In the genomic region with DNA sequence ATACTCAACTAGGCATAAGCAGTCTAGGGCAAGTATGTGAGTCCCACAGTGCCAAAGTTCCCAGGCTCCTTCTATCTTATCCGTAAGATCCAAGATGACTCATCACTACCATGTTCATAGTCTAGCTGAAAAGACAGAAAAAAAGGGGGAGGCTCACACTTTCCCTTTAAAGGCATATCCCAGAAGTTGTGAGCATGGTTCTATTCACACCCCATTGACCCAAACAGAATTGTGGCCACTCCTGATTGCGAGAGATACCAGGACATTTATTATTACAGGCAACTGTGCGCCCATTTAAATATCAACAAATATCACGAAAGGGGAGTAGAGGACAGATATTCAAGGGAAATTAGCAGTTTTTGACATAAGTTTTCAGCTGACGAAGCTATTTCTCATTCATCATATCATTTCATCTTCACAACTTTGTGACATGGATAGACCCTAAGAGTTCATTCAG, we compare ENCODE assay signal across 12 cellular contexts. TPM values are rescaled to one million over a fixed set of nuclear protein-coding genes. Genes with fewer than 3 reads are reported as not detected.
A peak's percentile ranks its signal among the peaks of the same experiment; 100 is the strongest.
DNase-seq lines count a peak whose midpoint lies in the region; ATAC-seq and TF ChIP-seq lines count a peak whose summit lies in the region.
"Had no signal": no experiment of that assay in that cellular context is flagged by ENCODE, and none has a peak within 500 bp of the region (broad histone marks: within the 10 kb centered on the region; RNA-seq: fewer than 3 reads in every experiment).

No MANE protein-coding gene starts in this region.

- no peak overlapping the region for H3K27ac Mint-ChIP-seq in activated CD4-positive, alpha-beta memory T cell treated with anti-CD3 and anti-CD28 coated beads, Interleukin-2, amount 10 ng/mL, durations not matched to agents 7 days and 5 days
- H3K27ac Mint-ChIP-seq: activated T-cell treated with anti-CD3 and anti-CD28 coated beads, Interleukin-2, amount 50 U/mL, for 24 hours; naive thymus-derived CD8-positive, alpha-beta T cell; T-helper 1 cell treated with Interleukin-12 subunit alpha and Interleukin-12 subunit beta and Interleukin-4 antibody, amounts not matched to agents 30 μg/mL and 1 μg/mL, for 36 hours had no signal

- intact Hi-C loops in IMR-90 (cut with micrococcal nuclease) (no loop called here), mammary epithelial cell (cut with micrococcal nuclease) (no loop called here)

- DNase-seq in IMR-90 (peak; percentile 96), mammary epithelial cell (peak; percentile 86), kidney glomerular epithelial cell (lab: John Stamatoyannopoulos, UW) (peak; percentile 83), thoracic aorta (ENCODE audit: low spot score) (no peak), NCI-H2171 treated with DMSO at 0.1 percent for 48 hours (lab: John Stamatoyannopoulos, UW) (no peak), GM10248 (ENCODE audit: extremely low spot score) (no peak)
- DNase-seq in activated CD4-positive, alpha-beta memory T cell treated with anti-CD3 and anti-CD28 coated beads, Interleukin-2, amount 10 ng/mL, durations not matched to agents 7 days and 5 days: no peak
- DNase-seq: activated T-cell treated with anti-CD3 and anti-CD28 coated beads, Interleukin-2, amount 50 U/mL, for 24 hours; naive thymus-derived CD8-positive, alpha-beta T cell; NCI-H146 had no signal

- H3K4me1 ChIP-seq in IMR-90 (ENCODE audit: control insufficient read depth, insufficient read depth, low read length) (peaks cover 10% of the 10 kb centered on the region), mammary epithelial cell (ENCODE audit: insufficient read depth, low read length) (peaks cover 27% of the 10 kb centered on the region), thoracic aorta (ENCODE audit: control insufficient read depth in 1 of 2, low read depth in 2 of 2) (peaks cover 3 to 25% of the 10 kb centered on the region in 2 donors)

- H3K9me3 ChIP-seq in IMR-90 (ENCODE audit: control insufficient read depth, insufficient read depth, low read length) (no peaks in the 10 kb centered on the region), mammary epithelial cell (replicated peaks; ENCODE audit: insufficient read depth, low read length) (no peaks in the 10 kb centered on the region), thoracic aorta (no peaks in the 10 kb centered on the region)

- no peak overlapping the region for H3K56ac ChIP-seq in IMR-90 (ENCODE audit: extremely low read depth, insufficient read depth, low read length)

- H2AK9ac ChIP-seq in IMR-90 (replicated peaks; ENCODE audit: low read depth, low read length, poor library complexity): no peak overlapping the region

- H3K27me3 Mint-ChIP-seq in activated CD4-positive, alpha-beta memory T cell treated with anti-CD3 and anti-CD28 coated beads, Interleukin-2, amount 10 ng/mL, durations not matched to agents 7 days and 5 days: peaks cover 26% of the 10 kb centered on the region
- H3K27me3 Mint-ChIP-seq: activated T-cell treated with anti-CD3 and anti-CD28 coated beads, Interleukin-2, amount 50 U/mL, for 24 hours had no signal

- BruUV-seq in IMR-90 (replicated peaks; lab: Mats Ljungman, UMichigan) (no TSS peak), mammary epithelial cell (replicated peaks; lab: Mats Ljungman, UMichigan) (no TSS peak)

- H3K79me2 ChIP-seq in mammary epithelial cell (ENCODE audit: insufficient read depth, low read length): no peaks in the 10 kb centered on the region

- H3K18ac ChIP-seq in IMR-90 (ENCODE audit: low read depth, low read length): no peak overlapping the region

- TF ChIP-seq CTCF in IMR-90 (conservative IDR thresholded peaks at IDR 0.05; ENCODE audit: low read depth, low read length): no peak
- TF ChIP-seq CTCF in mammary epithelial cell (conservative IDR thresholded peaks at IDR 0.05 in 1 of 2, IDR thresholded peaks at IDR 0.05 in 1 of 2; ENCODE audit: extremely low read depth in 1 of 2, insufficient read depth in 1 of 2, low read depth in 1 of 2, low read length in 2 of 2): no peak
- no peak for TF ChIP-seq CTCF in thoracic aorta (IDR thresholded peaks at IDR 0.05)
- TF ChIP-seq CTCF in GM10248 (IDR thresholded peaks at IDR 0.05; ENCODE audit: control extremely low read depth, extremely low read depth, low read depth, missing control alignments): no peak

- no peak overlapping the region; the same call in 1 of the 2 replicates for H3K14ac ChIP-seq in IMR-90 (replicated peaks; ENCODE audit: low read depth, low read length)

- H3K4me3 Mint-ChIP-seq in activated CD4-positive, alpha-beta memory T cell treated with anti-CD3 and anti-CD28 coated beads, Interleukin-2, amount 10 ng/mL, durations not matched to agents 7 days and 5 days: no peak overlapping the region
- H3K4me3 Mint-ChIP-seq: activated T-cell treated with anti-CD3 and anti-CD28 coated beads, Interleukin-2, amount 50 U/mL, for 24 hours; naive thymus-derived CD8-positive, alpha-beta T cell; T-helper 1 cell treated with Interleukin-12 subunit alpha and Interleukin-12 subunit beta and Interleukin-4 antibody, amounts not matched to agents 30 μg/mL and 1 μg/mL, for 36 hours had no signal

- peak overlapping the region in 1 of 2 experiments; percentile 92; a peak in 2 of 4 replicates for H4K8ac ChIP-seq in IMR-90 (ENCODE audit: low read depth in 2 of 2, low read length in 2 of 2)

- dilution Hi-C loops in IMR-90 (cut with HindIII; ENCODE audit: low sequenced_read_pairs, unreplicated experiment): no loop called here
- dilution Hi-C loops in mammary epithelial cell (cut with HindIII; ENCODE audit: low sequenced_read_pairs): loop anchor here (5.0 kb wide), 2 partner anchors 36 to 49 kb away; partner anchors contain the start of gene HBEGF

- H2BK15ac ChIP-seq in IMR-90 (ENCODE audit: low read depth, low read length): peak overlapping the region; percentile 97; the same call in 1 of the 3 replicates

- H3K9me1 ChIP-seq in IMR-90 (ENCODE audit: insufficient read depth, low read length): peaks cover 12% of the 10 kb centered on the region

- in situ Hi-C loops in IMR-90 (cut with MboI; ENCODE audit: low sequenced_read_pairs) (no loop called here), mammary epithelial cell (cut with MboI; ENCODE audit: low sequenced_read_pairs in 2 of 2) (no loop called here)

- no peak overlapping the region for H3K4me3 ChIP-seq in IMR-90 (ENCODE audit: insufficient read depth, low read depth, low read length)
- no peak overlapping the region for H3K4me3 ChIP-seq in mammary epithelial cell (replicated peaks in 1 of 3; ENCODE audit: insufficient read depth in 1 of 3, low read depth in 2 of 3, low read length in 3 of 3)
- H3K4me3 ChIP-seq in thoracic aorta: no peak overlapping the region

- H2AFZ ChIP-seq in IMR-90 (replicated peaks; ENCODE audit: low read length, poor library complexity): no peak overlapping the region
- H2AFZ ChIP-seq in mammary epithelial cell (ENCODE audit: low read depth, low read length): no peak overlapping the region

- H3K23ac ChIP-seq in IMR-90 (ENCODE audit: low read depth, low read length): no peak overlapping the region

- TF ChIP-seq POLR2A in IMR-90 (IDR thresholded peaks at IDR 0.05; ENCODE audit: low read depth, low read length): no peak

- peak overlapping the region; percentile 89 for H2BK20ac ChIP-seq in IMR-90 (ENCODE audit: low read depth, low read length)

- H3K4me2 ChIP-seq in IMR-90 (ENCODE audit: low read depth, low read length): peak overlapping the region; percentile 16; the same call in 1 of the 2 replicates
- H3K4me2 ChIP-seq in mammary epithelial cell (ENCODE audit: insufficient read depth, low read depth, low read length): peak overlapping the region; percentile 30

- peak overlapping the region; percentile 74; the same call in 1 of the 2 replicates for H2BK120ac ChIP-seq in IMR-90 (ENCODE audit: low read depth, low read length)

- peaks cover 11% of the 10 kb centered on the region for H3K4me1 Mint-ChIP-seq in activated CD4-positive, alpha-beta memory T cell treated with anti-CD3 and anti-CD28 coated beads, Interleukin-2, amount 10 ng/mL, durations not matched to agents 7 days and 5 days
- H3K4me1 Mint-ChIP-seq: naive thymus-derived CD8-positive, alpha-beta T cell had no signal

- no peaks in the 10 kb centered on the region for H4K20me1 ChIP-seq in IMR-90 (ENCODE audit: insufficient read depth, low read length)
- H4K20me1 ChIP-seq in mammary epithelial cell (ENCODE audit: insufficient read depth, low read length): no peaks in the 10 kb centered on the region

- H3K27me3 ChIP-seq in IMR-90 (ENCODE audit: control insufficient read depth, insufficient read depth, low read length) (no peaks in the 10 kb centered on the region), mammary epithelial cell (ENCODE audit: insufficient read depth, low read length) (no peaks in the 10 kb centered on the region), thoracic aorta (replicated peaks; ENCODE audit: insufficient read depth) (no peaks in the 10 kb centered on the region)

- peak overlapping the region; percentile 79 for H2BK5ac ChIP-seq in IMR-90 (ENCODE audit: low read depth, low read length, poor library complexity, severe bottlenecking)

- peak overlapping the region; percentile 71; the same call in 1 of the 2 replicates for H3K4ac ChIP-seq in IMR-90 (ENCODE audit: low read depth, low read length)

- no peaks in the 10 kb centered on the region for H3K79me1 ChIP-seq in IMR-90 (ENCODE audit: low read depth in 1 of 2, low read length in 2 of 2)

- H3K9ac ChIP-seq in IMR-90 (ENCODE audit: low read depth, low read length): no peak overlapping the region
- no peak overlapping the region for H3K9ac ChIP-seq in mammary epithelial cell (ENCODE audit: insufficient read depth, low read length)

- H3K36me3 ChIP-seq in IMR-90 (ENCODE audit: control insufficient read depth, insufficient read depth, low read length) (no peaks in the 10 kb centered on the region), mammary epithelial cell (ENCODE audit: insufficient read depth, low read length) (no peaks in the 10 kb centered on the region), thoracic aorta (no peaks in the 10 kb centered on the region)

- H4K91ac ChIP-seq in IMR-90 (ENCODE audit: insufficient read depth, low read depth, low read length): no peak overlapping the region

- ATAC-seq in IMR-90 (ENCODE audit: low read depth) (peak; percentile 88), thoracic aorta (ENCODE audit: insufficient number of reproducible peaks, low FRiP score, low read depth) (peak; percentile 44), GM18517 (IDR thresholded peaks at IDR 0.05; ENCODE audit: unreplicated experiment) (no peak)
- ATAC-seq: naive thymus-derived CD8-positive, alpha-beta T cell had no signal

- no peaks in the 10 kb centered on the region for H3K9me3 Mint-ChIP-seq in activated CD4-positive, alpha-beta memory T cell treated with anti-CD3 and anti-CD28 coated beads, Interleukin-2, amount 10 ng/mL, durations not matched to agents 7 days and 5 days
- H3K9me3 Mint-ChIP-seq: activated T-cell treated with anti-CD3 and anti-CD28 coated beads, Interleukin-2, amount 50 U/mL, for 24 hours; naive thymus-derived CD8-positive, alpha-beta T cell; T-helper 1 cell treated with Interleukin-12 subunit alpha and Interleukin-12 subunit beta and Interleukin-4 antibody, amounts not matched to agents 30 μg/mL and 1 μg/mL, for 36 hours had no signal

- no peak; the same call in 1 of the 2 replicates for TF ChIP-seq RAD21 in IMR-90 (IDR thresholded peaks at IDR 0.05; ENCODE audit: low read length)

- no peaks in the 10 kb centered on the region for H3K36me3 Mint-ChIP-seq in activated CD4-positive, alpha-beta memory T cell treated with anti-CD3 and anti-CD28 coated beads, Interleukin-2, amount 10 ng/mL, durations not matched to agents 7 days and 5 days (ENCODE audit: low read depth)
- H3K36me3 Mint-ChIP-seq: naive thymus-derived CD8-positive, alpha-beta T cell had no signal

- no peak overlapping the region; the same call in 1 of the 2 replicates for H2AK5ac ChIP-seq in IMR-90 (ENCODE audit: low read depth, low read length)

- CTCF ChIA-PET in IMR-90 (lab: Yijun Ruan, JAX) (interaction anchor here (0.8 to 1.1 kb wide), 2 partner anchors 35 to 67 kb away, joined by 3 read pairs; partner anchors contain the start of gene HBEGF), mammary epithelial cell (lab: Charles Lee; ENCODE audit: low non-redundant PET) (interaction anchor here (0.5 kb wide), 1 partner anchor 332 kb away, joined by 3 read pairs; no protein-coding TSS in a partner anchor), GM10248 (lab: Yijun Ruan, JAX) (interaction anchor here (1.0 to 2.0 kb wide), 7 partner anchors 8 to 67 kb away, joined by 3 to 7 read pairs (median 5); partner anchors contain the start of gene PFDN1)
- CTCF ChIA-PET in activated CD4-positive, alpha-beta memory T cell treated with anti-CD3 and anti-CD28 coated beads, Interleukin-2, amount 10 ng/mL, durations not matched to agents 7 days and 5 days (lab: Charles Lee): interaction anchor here (1.0 to 1.1 kb wide), 2 partner anchors 40 to 77 kb away, joined by 3 read pairs; no protein-coding TSS in a partner anchor

- no peak overlapping the region for H4K5ac ChIP-seq in IMR-90 (ENCODE audit: low read depth, low read length)

- no peak overlapping the region for H3K27ac ChIP-seq in IMR-90 (ENCODE audit: insufficient read depth, low read length)
- peak overlapping the region; percentile 94 for H3K27ac ChIP-seq in mammary epithelial cell (ENCODE audit: insufficient read depth, low read depth, low read length)
- no peak overlapping the region for H3K27ac ChIP-seq in thoracic aorta

- POLR2A ChIA-PET in IMR-90 (lab: Charles Lee; ENCODE audit: unreplicated experiment) (no interaction called here), GM10248 (lab: Yijun Ruan, JAX) (no interaction called here)
- POLR2A ChIA-PET in activated CD4-positive, alpha-beta memory T cell treated with anti-CD3 and anti-CD28 coated beads, Interleukin-2, amount 10 ng/mL, durations not matched to agents 7 days and 5 days (lab: Charles Lee): interaction anchor here (1.0 kb wide), 1 partner anchor 9 kb away, joined by 5 read pairs; the partner anchor contains the start of gene PFDN1

- WGBS in IMR-90 (ENCODE audit: extremely low coverage in 2 of 2, insufficient read length in 1 of 2), 2 experiments: no CpG with 5 or more reads among the region's 5 CpGs
- WGBS in mammary epithelial cell (ENCODE audit: low coverage, missing lambda C conversion rate): 72% methylated on average over 5 of the region's 5 CpGs

RNA-seq across cellular contexts. Expression of gene PFDN1, which starts 8.1 kb away (rescaled TPM):
- 92.8 and 98.8 TPM in 2 replicates for total RNA-seq in IMR-90 (2012; rRNA removed)
- 134 and 140 TPM in 2 replicates for polyA plus RNA-seq in IMR-90 (2012; rRNA removed)
- 85.4 and 108 TPM in 2 replicates for polyA plus RNA-seq in IMR-90 (2012; cell fraction: cytosol; rRNA removed)
- 39.7 and 45.7 TPM in 2 replicates for polyA plus RNA-seq in IMR-90 (2012; cell fraction: nucleus; rRNA removed; ENCODE audit: low replicate concordance)
- 10 to 100 TPM; 64.0 to 65.0 TPM for total RNA-seq in mammary epithelial cell
- 92.4 TPM for polyA plus RNA-seq in mammary epithelial cell
- polyA minus RNA-seq in mammary epithelial cell: 130 TPM
- total RNA-seq in thoracic aorta: 10 to 100 TPM; 62.5 to 72.2 TPM
- total RNA-seq in activated CD4-positive, alpha-beta memory T cell treated with anti-CD3 and anti-CD28 coated beads, Interleukin-2, amount 10 ng/mL, durations not matched to agents 7 days and 5 days: 10 to 100 TPM; 52.3 to 55.8 TPM

RNA-seq across cellular contexts. Expression of gene HBEGF, which starts 35.4 kb away (rescaled TPM):
- total RNA-seq in IMR-90 (2012; rRNA removed) (18.8 and 26.9 TPM in 2 replicates), mammary epithelial cell (100 to 1,000 TPM in 1 of 2 donors, 10 to 100 TPM in 1; 32.5 to 116 TPM), thoracic aorta (10 to 100 TPM; 22.6 to 36.0 TPM)
- polyA plus RNA-seq in IMR-90 (2012; rRNA removed) (36.1 and 48.7 TPM in 2 replicates), mammary epithelial cell (31.9 TPM)
- polyA plus RNA-seq in IMR-90 (2012; cell fraction: cytosol; rRNA removed): 31.0 and 54.1 TPM in 2 replicates
- 41.9 and 95.5 TPM in 2 replicates for polyA plus RNA-seq in IMR-90 (2012; cell fraction: nucleus; rRNA removed; ENCODE audit: low replicate concordance)
- polyA minus RNA-seq in mammary epithelial cell: 38.5 TPM
- total RNA-seq in activated CD4-positive, alpha-beta memory T cell treated with anti-CD3 and anti-CD28 coated beads, Interleukin-2, amount 10 ng/mL, durations not matched to agents 7 days and 5 days: 10 to 100 TPM; 67.9 to 69.1 TPM

RNA-seq across cellular contexts. Expression of gene SLC4A9, which starts 49.0 kb away (rescaled TPM):
- total RNA-seq in IMR-90 (2012; rRNA removed): not detected in 2 replicates
- polyA plus RNA-seq in IMR-90 (2012; rRNA removed): not detected in 2 replicates
- polyA plus RNA-seq in IMR-90 (2012; cell fraction: cytosol; rRNA removed): not detected in 2 replicates
- polyA plus RNA-seq in IMR-90 (2012; cell fraction: nucleus; rRNA removed; ENCODE audit: low replicate concordance): 0.05 and 0.19 TPM in 2 replicates
- under 1 TPM; under 0.01 to 0.54 TPM for total RNA-seq in mammary epithelial cell
- 0.07 TPM for polyA plus RNA-seq in mammary epithelial cell
- not detected for polyA minus RNA-seq in mammary epithelial cell
- not detected for total RNA-seq in thoracic aorta
- under 1 TPM; 0.43 to 0.78 TPM for total RNA-seq in activated CD4-positive, alpha-beta memory T cell treated with anti-CD3 and anti-CD28 coated beads, Interleukin-2, amount 10 ng/mL, durations not matched to agents 7 days and 5 days
- total RNA-seq: naive thymus-derived CD8-positive, alpha-beta T cell had no signal
- polyA plus RNA-seq: naive thymus-derived CD8-positive, alpha-beta T cell had no signal

Comparison
In these comparisons a context has a peak if more than half of its experiments do, and no peak if none do; other contexts are left out.
1. DNase-seq: peak in IMR-90 (single experiment), mammary epithelial cell (single experiment) and kidney glomerular epithelial cell (single experiment); none in thoracic aorta (single experiment), NCI-H2171 treated with DMSO at 0.1 percent for 48 hours (single experiment), activated CD4-positive, alpha-beta memory T cell treated with anti-CD3 and anti-CD28 coated beads, Interleukin-2, amount 10 ng/mL, durations not matched to agents 7 days and 5 days (single experiment) and GM10248 (single experiment).